Comparison of ENCODE assay signal across 1 cellular context in the genomic region with DNA sequence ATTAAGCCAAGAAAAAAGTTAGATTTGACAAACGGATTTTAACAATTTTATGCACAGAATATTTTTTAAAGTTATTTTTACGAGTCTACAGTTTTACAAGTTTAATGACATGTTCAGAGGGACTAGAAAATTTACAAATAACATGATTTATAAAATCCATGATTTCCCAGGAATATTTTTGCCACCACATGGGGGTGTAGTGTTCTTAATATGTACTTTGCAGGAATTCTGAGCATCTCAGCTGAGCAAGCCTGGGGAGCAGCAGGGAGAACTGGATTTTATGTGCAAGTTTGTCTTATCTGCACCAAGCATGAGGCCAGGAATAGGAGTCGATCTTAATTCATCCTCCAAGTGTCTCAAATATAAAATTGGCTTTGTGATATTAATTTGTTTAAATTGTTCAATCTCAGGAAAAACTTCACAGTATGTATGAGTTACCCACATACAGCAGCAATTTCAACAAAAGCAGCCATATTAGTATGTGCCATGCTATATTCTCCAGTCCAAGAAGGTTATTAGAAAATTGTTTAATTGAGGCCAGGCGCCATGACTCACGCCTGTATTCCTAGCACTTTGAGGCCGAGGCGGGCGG.
TF ChIP-seq lines count a peak whose summit lies in the region.

No MANE protein-coding gene starts in this region.

TF ChIP-seq in A549, 52 proteins besides CTCF, POLR2A, EP300 and RAD21 (continued from another document):
- TF ChIP-seq, protein P1, sequence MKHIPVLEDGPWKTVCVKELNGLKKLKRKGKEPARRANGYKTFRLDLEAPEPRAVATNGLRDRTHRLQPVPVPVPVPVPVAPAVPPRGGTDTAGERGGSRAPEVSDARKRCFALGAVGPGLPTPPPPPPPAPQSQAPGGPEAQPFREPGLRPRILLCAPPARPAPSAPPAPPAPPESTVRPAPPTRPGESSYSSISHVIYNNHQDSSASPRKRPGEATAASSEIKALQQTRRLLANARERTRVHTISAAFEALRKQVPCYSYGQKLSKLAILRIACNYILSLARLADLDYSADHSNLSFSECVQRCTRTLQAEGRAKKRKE (CRISPR knock-in tag; IDR thresholded peaks at IDR 0.05; ENCODE audit: low read depth): no peak
